In the genomic region with DNA sequence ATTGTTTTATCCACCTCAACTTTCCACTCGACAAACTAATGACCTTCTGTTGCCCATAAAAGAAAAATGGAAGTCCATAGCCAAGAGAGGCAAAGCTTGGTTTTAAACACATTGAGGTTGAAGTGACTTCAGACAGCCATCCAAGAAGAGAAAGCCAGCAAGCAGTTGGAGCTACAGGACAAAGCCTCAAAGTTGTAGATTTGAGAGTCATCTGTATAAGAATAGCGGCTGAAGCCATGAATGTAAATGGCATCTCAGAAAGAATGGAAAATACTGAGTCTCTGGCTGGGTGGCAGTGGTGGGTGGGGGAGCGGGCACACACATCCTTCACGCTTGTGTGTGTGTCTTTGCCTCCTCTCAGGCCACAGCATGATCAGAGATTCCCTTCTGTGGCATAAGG, we compare ENCODE assay signal across 24 cellular contexts.
"Had no signal": no experiment of that assay in that cellular context is flagged by ENCODE, and none has a peak within 500 bp of the region (broad histone marks: within the 10 kb centered on the region; RNA-seq: fewer than 3 reads in every experiment).

No MANE protein-coding gene starts in this region.

- H3K4me1 Mint-ChIP-seq: activated B cell treated with CpG ODN at 0.5 μM for 24 hours; activated CD4-positive, alpha-beta T cell treated with anti-CD3 and anti-CD28 coated beads, Interleukin-2, amount 10 ng/mL, durations not matched to agents 7 days and 5 days; activated naive CD8-positive, alpha-beta T cell treated with anti-CD3 and anti-CD28 coated beads, Interleukin-2, amount 10 ng/mL, durations not matched to agents 7 days and 5 days; activated T-helper 17 cell treated with anti-CD3 and anti-CD28 coated beads, Interleukin-2, amount 50 U/mL, for 72 hours; T-helper 17 cell had no signal

- H3K4me1 ChIP-seq: adrenal gland had no signal

- ATAC-seq: activated T-helper 17 cell treated with anti-CD3 and anti-CD28 coated beads, Interleukin-2, amount 50 U/mL, for 72 hours; T-helper 17 cell had no signal

- H3K27me3 ChIP-seq: adrenal gland had no signal

- H3K4me2 ChIP-seq: PC-9 had no signal

- DNase-seq: activated B cell treated with CpG ODN at 0.5 μM for 24 hours; activated CD4-positive, alpha-beta memory T cell treated with anti-CD3 and anti-CD28 coated beads for 36 hours; activated CD4-positive, alpha-beta T cell treated with anti-CD3 and anti-CD28 coated beads for 1 hour; activated CD4-positive, alpha-beta T cell treated with anti-CD3 and anti-CD28 coated beads, Interleukin-2, amount 10 ng/mL, durations not matched to agents 7 days and 5 days; activated CD8-positive, alpha-beta memory T cell treated with anti-CD3 and anti-CD28 coated beads for 24 hours; activated gamma-delta T cell treated with Interleukin-2 at 50 U/mL for 16 hours; activated naive CD4-positive, alpha-beta T cell treated with anti-CD3 and anti-CD28 coated beads, Interleukin-2, amount 50 U/mL, for 16 hours; activated naive CD8-positive, alpha-beta T cell treated with anti-CD3 and anti-CD28 coated beads, Interleukin-2, amount 10 ng/mL, durations not matched to agents 7 days and 5 days; activated T-cell treated with anti-CD3 and anti-CD28 coated beads, Interleukin-2, amount 50 U/mL, for 48 hours; adrenal gland; anterior cingulate cortex; cerebellar nuclear complex; Kasumi-1; NCI-H1105 treated with DMSO at 0.1 percent for 48 hours; NCI-H1436 treated with DMSO at 0.1 percent for 48 hours; NCI-H187; NCI-H2081; NCI-H446; NCI-H524; PC-9; SHP77 treated with DMSO at 0.1 percent for 48 hours; T-helper 17 cell; T-helper 9 cell had no signal

- H3K27ac ChIP-seq: adrenal gland, PC-9 had no signal

- H3K9me3 ChIP-seq: adrenal gland had no signal

- H3K27ac Mint-ChIP-seq: activated B cell treated with CpG ODN at 0.5 μM for 24 hours; activated CD4-positive, alpha-beta memory T cell treated with anti-CD3 and anti-CD28 coated beads for 36 hours; activated CD4-positive, alpha-beta T cell treated with anti-CD3 and anti-CD28 coated beads, Interleukin-2, amount 10 ng/mL, durations not matched to agents 7 days and 5 days; activated naive CD8-positive, alpha-beta T cell treated with anti-CD3 and anti-CD28 coated beads, Interleukin-2, amount 10 ng/mL, durations not matched to agents 7 days and 5 days; activated T-helper 17 cell treated with anti-CD3 and anti-CD28 coated beads, Interleukin-2, amount 50 U/mL, for 72 hours; T-helper 17 cell had no signal

- H2AFZ ChIP-seq: PC-9 had no signal

- H3K36me3 Mint-ChIP-seq: activated CD4-positive, alpha-beta memory T cell treated with anti-CD3 and anti-CD28 coated beads for 36 hours; activated naive CD8-positive, alpha-beta T cell treated with anti-CD3 and anti-CD28 coated beads, Interleukin-2, amount 10 ng/mL, durations not matched to agents 7 days and 5 days had no signal

- H3K4me3 ChIP-seq: adrenal gland, PC-9 had no signal

- H3K36me3 ChIP-seq: adrenal gland had no signal

- H3K9me3 Mint-ChIP-seq: activated B cell treated with CpG ODN at 0.5 μM for 24 hours; activated CD4-positive, alpha-beta memory T cell treated with anti-CD3 and anti-CD28 coated beads for 36 hours; activated CD4-positive, alpha-beta T cell treated with anti-CD3 and anti-CD28 coated beads, Interleukin-2, amount 10 ng/mL, durations not matched to agents 7 days and 5 days; activated naive CD8-positive, alpha-beta T cell treated with anti-CD3 and anti-CD28 coated beads, Interleukin-2, amount 10 ng/mL, durations not matched to agents 7 days and 5 days had no signal

- H3K27me3 Mint-ChIP-seq: activated naive CD8-positive, alpha-beta T cell treated with anti-CD3 and anti-CD28 coated beads, Interleukin-2, amount 10 ng/mL, durations not matched to agents 7 days and 5 days had no signal

- H3K4me3 Mint-ChIP-seq: activated B cell treated with CpG ODN at 0.5 μM for 24 hours; activated CD4-positive, alpha-beta memory T cell treated with anti-CD3 and anti-CD28 coated beads for 36 hours; activated CD4-positive, alpha-beta T cell treated with anti-CD3 and anti-CD28 coated beads, Interleukin-2, amount 10 ng/mL, durations not matched to agents 7 days and 5 days; activated naive CD8-positive, alpha-beta T cell treated with anti-CD3 and anti-CD28 coated beads, Interleukin-2, amount 10 ng/mL, durations not matched to agents 7 days and 5 days; activated T-helper 17 cell treated with anti-CD3 and anti-CD28 coated beads, Interleukin-2, amount 50 U/mL, for 72 hours; T-helper 17 cell had no signal
